ENCODE assay signal across 25 cellular contexts in the genomic region with DNA sequence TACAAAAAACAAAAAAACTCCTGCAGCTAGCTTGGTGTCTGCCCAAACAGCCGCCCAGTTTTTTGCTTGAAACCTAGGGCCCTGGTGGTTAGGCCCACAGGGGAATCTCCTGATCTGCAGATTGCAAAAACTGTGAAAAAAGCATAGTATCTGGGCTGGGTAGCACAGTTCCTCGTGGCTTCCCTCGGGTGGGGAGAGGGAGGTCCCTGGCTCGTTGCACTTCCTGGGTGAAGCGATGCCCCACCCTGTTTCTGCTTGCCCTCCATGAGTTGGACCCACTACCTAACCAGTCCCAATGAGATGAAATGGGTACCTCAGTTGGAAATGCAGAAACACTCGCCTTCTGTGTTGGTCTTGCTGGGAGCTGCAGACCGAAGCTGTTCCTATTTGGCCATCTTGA.
"Had no signal": no experiment of that assay in that cellular context is flagged by ENCODE, and none has a peak within 500 bp of the region (broad histone marks: within the 10 kb centered on the region; RNA-seq: fewer than 3 reads in every experiment).

No MANE protein-coding gene starts in this region.

- H3K36me3 ChIP-seq: stomach, suprapubic skin, thoracic aorta, thyroid gland, tibial artery, tibial nerve, transverse colon, upper lobe of left lung, upper lobe of right lung, uterus, vagina had no signal

- FAIRE-seq: urothelium cell line had no signal

- H3K4me3 ChIP-seq: stomach, suprapubic skin, testis, thoracic aorta, thyroid gland, tibial artery, tibial nerve, transverse colon, upper lobe of left lung, upper lobe of right lung, uterus, vagina had no signal

- H3K4me1 ChIP-seq: stomach, suprapubic skin, testis, thyroid gland, tibial artery, tibial nerve, transverse colon, upper lobe of left lung, upper lobe of right lung, uterus, vagina had no signal

- H3K27ac ChIP-seq: stomach, suprapubic skin, testis, thoracic aorta, thyroid gland, tibial artery, tibial nerve, transverse colon, upper lobe of left lung, upper lobe of right lung, uterus, vagina had no signal

- DNase-seq: stimulated activated CD4-positive, alpha-beta T cell treated with anti-CD3 and anti-CD28 coated beads, Interleukin-2, amount 100 ng/mL, for 48 hours; stimulated activated CD4-positive, alpha-beta T cell treated with anti-CD3 and anti-CD28 coated beads, Interleukin-4, amount 100 ng/mL, for 1 hour; stimulated activated CD4-positive, alpha-beta T cell treated with anti-CD3 and anti-CD28 coated beads, Interleukin-4, amount 100 ng/mL, for 24 hours; stimulated activated CD4-positive, alpha-beta T cell treated with anti-CD3 and anti-CD28 coated beads, Interleukin-4, amount 100 ng/mL, for 4 hours; stimulated activated CD8-positive, alpha-beta memory T cell treated with anti-CD3 and anti-CD28 coated beads, Interleukin-4, amount 100 ng/mL, for 48 hours; stimulated activated naive B cell treated with anti-CD40 and anti-IgM and Interleukin-4, amounts not matched to agents 10 μg/mL and 1 μg/mL and 100 μg/mL, for 72 hours; stimulated activated naive CD4-positive, alpha-beta T cell; stimulated activated naive CD4-positive, alpha-beta T cell treated with Interleukin-2 at 50 U/mL for 16 hours; stimulated activated naive CD8-positive, alpha-beta T cell treated with anti-CD3 and anti-CD28 coated beads, Interleukin-15, amount 100 ng/mL, for 72 hours; stimulated activated naive CD8-positive, alpha-beta T cell treated with anti-CD3 and anti-CD28 coated beads, Interleukin-15, Interleukin-2, amounts not matched to agents 100 U/mL and 50 U/mL, for 24 hours; stomach; substantia nigra; testis; thyroid gland; tibial artery; transverse colon; trophoblast cell; upper lobe of left lung; upper lobe of right lung; uterus had no signal

- H3K9me3 ChIP-seq: suprapubic skin, testis, thoracic aorta, thyroid gland, transverse colon, upper lobe of right lung, uterus had no signal
